Comparison of ENCODE assay signal across 8 cellular contexts in genomic region chr3:134308350-134308891, GRCh38. TPM values are rescaled to one million over a fixed set of nuclear protein-coding genes. Genes with fewer than 3 reads are reported as not detected.
DNase-seq lines count a peak whose midpoint lies in the region; ATAC-seq and TF ChIP-seq lines count a peak whose summit lies in the region.

No MANE protein-coding gene starts in this region.

- DNase-seq in BE2C (peak; percentile 69), NB4 (ENCODE audit: low read depth) (peak; percentile 76), T follicular helper cell (ENCODE audit: low read depth) (peak; percentile 59), adrenal gland (peak; percentile 69 to 94 (median 85)), left cardiac atrium (peak; percentile 82)

- TF ChIP-seq POLR2A in NB4 (IDR thresholded peaks at IDR 0.05; ENCODE audit: extremely low read depth, insufficient read length) (no peak), adrenal gland (IDR thresholded peaks at IDR 0.05) (no peak)

- no peaks in the 10 kb centered on the region for H3K36me3 ChIP-seq in BE2C
- H3K36me3 ChIP-seq in adrenal gland (replicated peaks in 1 of 2), result no peaks in the 10 kb centered on the region
- H3K36me3 ChIP-seq in rectal smooth muscle tissue (ENCODE audit: control insufficient read depth, insufficient read depth, low read length), result no peaks in the 10 kb centered on the region
- H3K36me3 ChIP-seq in urinary bladder (ENCODE audit: insufficient read depth), result no peaks in the 10 kb centered on the region

- H3K4me1 ChIP-seq in BE2C (no peaks in the 10 kb centered on the region), adrenal gland (replicated peaks in 1 of 2) (peaks cover under 1 to 16% of the 10 kb centered on the region in 2 donors), rectal smooth muscle tissue (ENCODE audit: control insufficient read depth, insufficient read depth, low read length) (peaks cover 8% of the 10 kb centered on the region), urinary bladder (ENCODE audit: insufficient read depth) (no peaks in the 10 kb centered on the region)

- H3K27ac ChIP-seq in adrenal gland (peak overlapping the region in 2 of 5 donors; percentile 48 to 83), rectal smooth muscle tissue (ENCODE audit: low read depth, low read length) (peak overlapping the region; percentile 7), urinary bladder (ENCODE audit: low read depth) (peak overlapping the region; percentile 39)

- no peaks in the 10 kb centered on the region; the same call in 1 of the 2 replicates for H3K27me3 ChIP-seq in BE2C
- H3K27me3 ChIP-seq in adrenal gland, result no peaks in the 10 kb centered on the region
- no peaks in the 10 kb centered on the region for H3K27me3 ChIP-seq in rectal smooth muscle tissue (ENCODE audit: control insufficient read depth, insufficient read depth, low read length)

- peak overlapping the region; percentile 16 for H3K9ac ChIP-seq in rectal smooth muscle tissue (ENCODE audit: low read length)

- ATAC-seq in GM21447 (IDR thresholded peaks at IDR 0.05; ENCODE audit: unreplicated experiment) (peak; percentile 69), left cardiac atrium (peak; percentile 57 to 65)

- H3K9me3 ChIP-seq in BE2C (no peaks in the 10 kb centered on the region), adrenal gland (replicated peaks in 1 of 3) (no peaks in the 10 kb centered on the region)

- H3K4me3 ChIP-seq in BE2C (ENCODE audit: low read depth, low read length) (peak overlapping the region; percentile 41; the same call in 1 of the 2 replicates), NB4 (ENCODE audit: low read depth, low read length) (no peak overlapping the region), adrenal gland (no peak overlapping the region), rectal smooth muscle tissue (ENCODE audit: low read length) (no peak overlapping the region), urinary bladder (ENCODE audit: low read depth, low read length) (no peak overlapping the region)

- WGBS in adrenal gland, 4 donors, result 7 to 9% (median 8%) methylated on average over 11 of the region's 11 CpGs
- 7% methylated on average over 11 of the region's 11 CpGs for WGBS in urinary bladder

- TF ChIP-seq CTCF in BE2C (IDR thresholded peaks at IDR 0.05; ENCODE audit: low read depth, low read length) (peak; percentile 99), NB4 (IDR thresholded peaks at IDR 0.05; ENCODE audit: low read depth, low read length) (peak; percentile 97), adrenal gland (IDR thresholded peaks at IDR 0.05) (peak; percentile 99 to 100 (median 100))

- intact Hi-C loops in adrenal gland (cut with DNase I), result loop anchor here (2.0 to 5.0 kb wide), 2 partner anchors 70 to 164 kb away; no protein-coding TSS in a partner anchor
- intact Hi-C loops in left cardiac atrium (cut with DNase I), result loop anchor here (1.0 to 10.0 kb wide), 4 partner anchors 70 to 374 kb away; no protein-coding TSS in a partner anchor

RNA-seq across cellular contexts. Expression of gene RYK, which starts 57.8 kb away (rescaled TPM):
- 31.7 TPM for polyA plus RNA-seq in BE2C (2012; ENCODE audit: insufficient read depth, insufficient read length, low read depth)
- 10 to 100 TPM; 27.8 to 74.4 (median 45.8) TPM for total RNA-seq in adrenal gland
- 10 to 100 TPM; 27.7 to 37.7 (median 31.0) TPM for polyA plus RNA-seq in adrenal gland
- 10 to 100 TPM; 40.5 to 46.2 TPM for total RNA-seq in left cardiac atrium
- total RNA-seq in urinary bladder, result 197 TPM
- 56.4 TPM for polyA plus RNA-seq in urinary bladder
